29 cellular contexts compared by ENCODE assay signal in genomic region chr17:429589-429988, GRCh38.
"Had no signal": no experiment of that assay in that cellular context is flagged by ENCODE, and none has a peak within 500 bp of the region (broad histone marks: within the 10 kb centered on the region; RNA-seq: fewer than 3 reads in every experiment).

No MANE protein-coding gene starts in this region.

- H3K27ac ChIP-seq: stomach, suprapubic skin, testis, thoracic aorta, thyroid gland, tibial artery, tibial nerve, transverse colon, upper lobe of left lung, upper lobe of right lung, uterus, vagina had no signal

- FAIRE-seq: urothelium cell line had no signal

- H3K4me3 ChIP-seq: stomach, suprapubic skin, testis, thoracic aorta, thyroid gland, tibial artery, tibial nerve, transverse colon, upper lobe of left lung, upper lobe of right lung, uterus, vagina had no signal

- ATAC-seq: stimulated activated effector memory CD8-positive, alpha-beta T cell treated with anti-CD3 and anti-CD28 coated beads, Interleukin-12 subunit alpha, Interleukin-12 subunit beta, amount 100 ng/mL, for 72 hours; stimulated activated memory B cell treated with anti-CD40 and anti-IgM and Interleukin-4, amounts not matched to agents 10 μg/mL and 1 μg/mL and 100 μg/mL, for 72 hours; stimulated activated naive B cell treated with anti-CD40 and anti-IgM and Interleukin-4, amounts not matched to agents 10 μg/mL and 1 μg/mL and 100 μg/mL, for 72 hours; stimulated activated naive CD8-positive, alpha-beta T cell treated with anti-CD3 and anti-CD28 coated beads, Interleukin-15, amount 100 ng/mL, for 72 hours; stimulated activated naive CD8-positive, alpha-beta T cell treated with anti-CD3 and anti-CD28 coated beads, Interleukin-15, Interleukin-2, amounts not matched to agents 100 U/mL and 50 U/mL, for 24 hours; upper lobe of right lung had no signal

- H3K4me1 ChIP-seq: stomach, suprapubic skin, testis, thyroid gland, tibial artery, tibial nerve, transverse colon, upper lobe of left lung, upper lobe of right lung, uterus, vagina had no signal

- DNase-seq: stimulated activated CD4-positive, alpha-beta T cell treated with anti-CD3 and anti-CD28 coated beads, Interleukin-2, amount 100 ng/mL, for 48 hours; stimulated activated CD4-positive, alpha-beta T cell treated with anti-CD3 and anti-CD28 coated beads, Interleukin-4, amount 100 ng/mL, for 1 hour; stimulated activated CD4-positive, alpha-beta T cell treated with anti-CD3 and anti-CD28 coated beads, Interleukin-4, amount 100 ng/mL, for 24 hours; stimulated activated CD4-positive, alpha-beta T cell treated with anti-CD3 and anti-CD28 coated beads, Interleukin-4, amount 100 ng/mL, for 4 hours; stimulated activated CD8-positive, alpha-beta memory T cell treated with anti-CD3 and anti-CD28 coated beads, Interleukin-4, amount 100 ng/mL, for 48 hours; stimulated activated naive B cell treated with anti-CD40 and anti-IgM and Interleukin-4, amounts not matched to agents 10 μg/mL and 1 μg/mL and 100 μg/mL, for 72 hours; stimulated activated naive CD4-positive, alpha-beta T cell; stimulated activated naive CD4-positive, alpha-beta T cell treated with Interleukin-2 at 50 U/mL for 16 hours; stimulated activated naive CD8-positive, alpha-beta T cell treated with anti-CD3 and anti-CD28 coated beads, Interleukin-15, amount 100 ng/mL, for 72 hours; stimulated activated naive CD8-positive, alpha-beta T cell treated with anti-CD3 and anti-CD28 coated beads, Interleukin-15, Interleukin-2, amounts not matched to agents 100 U/mL and 50 U/mL, for 24 hours; stomach; substantia nigra; testis; thyroid gland; tibial artery; transverse colon; trophoblast cell; upper lobe of left lung; upper lobe of right lung; uterus had no signal

- H3K4me1 Mint-ChIP-seq: stimulated activated effector memory CD8-positive, alpha-beta T cell treated with anti-CD3 and anti-CD28 coated beads, Interleukin-12 subunit alpha, Interleukin-12 subunit beta, amount 100 ng/mL, for 72 hours; stimulated activated memory B cell treated with anti-CD40 and anti-IgM and Interleukin-4, amounts not matched to agents 10 μg/mL and 1 μg/mL and 100 μg/mL, for 72 hours; stimulated activated naive B cell treated with anti-CD40 and anti-IgM and Interleukin-4, amounts not matched to agents 10 μg/mL and 1 μg/mL and 100 μg/mL, for 72 hours had no signal

- H3K27me3 ChIP-seq: stomach, suprapubic skin, testis, thyroid gland, tibial artery, tibial nerve, transverse colon, upper lobe of left lung, upper lobe of right lung, uterus, vagina had no signal

- H3K27ac Mint-ChIP-seq: stimulated activated effector memory CD8-positive, alpha-beta T cell treated with anti-CD3 and anti-CD28 coated beads, Interleukin-12 subunit alpha, Interleukin-12 subunit beta, amount 100 ng/mL, for 72 hours; stimulated activated memory B cell treated with anti-CD40 and anti-IgM and Interleukin-4, amounts not matched to agents 10 μg/mL and 1 μg/mL and 100 μg/mL, for 72 hours; stimulated activated naive B cell treated with anti-CD40 and anti-IgM and Interleukin-4, amounts not matched to agents 10 μg/mL and 1 μg/mL and 100 μg/mL, for 72 hours; stimulated activated naive CD8-positive, alpha-beta T cell treated with anti-CD3 and anti-CD28 coated beads, Interleukin-15, amount 100 ng/mL, for 72 hours; stimulated activated naive CD8-positive, alpha-beta T cell treated with anti-CD3 and anti-CD28 coated beads, Interleukin-15, Interleukin-2, amounts not matched to agents 100 ng/mL and 50 ng/mL, for 24 hours; type B pancreatic cell had no signal

- H3K36me3 ChIP-seq: stomach, suprapubic skin, thoracic aorta, thyroid gland, tibial artery, tibial nerve, transverse colon, upper lobe of left lung, upper lobe of right lung, uterus, vagina had no signal

- H3K9me3 Mint-ChIP-seq: stimulated activated effector memory CD8-positive, alpha-beta T cell treated with anti-CD3 and anti-CD28 coated beads, Interleukin-12 subunit alpha, Interleukin-12 subunit beta, amount 100 ng/mL, for 72 hours; stimulated activated memory B cell treated with anti-CD40 and anti-IgM and Interleukin-4, amounts not matched to agents 10 μg/mL and 1 μg/mL and 100 μg/mL, for 72 hours; stimulated activated naive B cell treated with anti-CD40 and anti-IgM and Interleukin-4, amounts not matched to agents 10 μg/mL and 1 μg/mL and 100 μg/mL, for 72 hours; stimulated activated naive CD8-positive, alpha-beta T cell treated with anti-CD3 and anti-CD28 coated beads, Interleukin-15, amount 100 ng/mL, for 72 hours; stimulated activated naive CD8-positive, alpha-beta T cell treated with anti-CD3 and anti-CD28 coated beads, Interleukin-15, Interleukin-2, amounts not matched to agents 100 ng/mL and 50 ng/mL, for 24 hours; type B pancreatic cell had no signal

- H3K4me3 Mint-ChIP-seq: stimulated activated effector memory CD8-positive, alpha-beta T cell treated with anti-CD3 and anti-CD28 coated beads, Interleukin-12 subunit alpha, Interleukin-12 subunit beta, amount 100 ng/mL, for 72 hours; stimulated activated memory B cell treated with anti-CD40 and anti-IgM and Interleukin-4, amounts not matched to agents 10 μg/mL and 1 μg/mL and 100 μg/mL, for 72 hours; stimulated activated naive B cell treated with anti-CD40 and anti-IgM and Interleukin-4, amounts not matched to agents 10 μg/mL and 1 μg/mL and 100 μg/mL, for 72 hours; stimulated activated naive CD8-positive, alpha-beta T cell treated with anti-CD3 and anti-CD28 coated beads, Interleukin-15, amount 100 ng/mL, for 72 hours; stimulated activated naive CD8-positive, alpha-beta T cell treated with anti-CD3 and anti-CD28 coated beads, Interleukin-15, Interleukin-2, amounts not matched to agents 100 ng/mL and 50 ng/mL, for 24 hours; type B pancreatic cell had no signal

- H3K9me3 ChIP-seq: testis, thoracic aorta, thyroid gland, upper lobe of right lung, uterus, vagina had no signal

- H3K27me3 Mint-ChIP-seq: stimulated activated memory B cell treated with anti-CD40 and anti-IgM and Interleukin-4, amounts not matched to agents 10 μg/mL and 1 μg/mL and 100 μg/mL, for 72 hours; stimulated activated naive CD8-positive, alpha-beta T cell treated with anti-CD3 and anti-CD28 coated beads, Interleukin-15, amount 100 ng/mL, for 72 hours; stimulated activated naive CD8-positive, alpha-beta T cell treated with anti-CD3 and anti-CD28 coated beads, Interleukin-15, Interleukin-2, amounts not matched to agents 100 ng/mL and 50 ng/mL, for 24 hours; type B pancreatic cell had no signal

- H3K36me3 Mint-ChIP-seq: stimulated activated effector memory CD8-positive, alpha-beta T cell treated with anti-CD3 and anti-CD28 coated beads, Interleukin-12 subunit alpha, Interleukin-12 subunit beta, amount 100 ng/mL, for 72 hours; stimulated activated memory B cell treated with anti-CD40 and anti-IgM and Interleukin-4, amounts not matched to agents 10 μg/mL and 1 μg/mL and 100 μg/mL, for 72 hours; stimulated activated naive B cell treated with anti-CD40 and anti-IgM and Interleukin-4, amounts not matched to agents 10 μg/mL and 1 μg/mL and 100 μg/mL, for 72 hours; type B pancreatic cell had no signal
